In genomic region chr19:51064534-51065220, GRCh38 we compare ENCODE assay signal across 10 cellular contexts. TPM values are rescaled to one million over a fixed set of nuclear protein-coding genes. Genes with fewer than 3 reads are reported as not detected.
DNase-seq lines count a peak whose midpoint lies in the region; ATAC-seq and TF ChIP-seq lines count a peak whose summit lies in the region.
"Had no signal": no experiment of that assay in that cellular context is flagged by ENCODE, and none has a peak within 500 bp of the region (broad histone marks: within the 10 kb centered on the region; RNA-seq: fewer than 3 reads in every experiment).

TSS of gene KLK13 (minus strand) at chr19:51065092. CDS start at chr19:51065067, 25 bp downstream.

- no peak for TF ChIP-seq POLR2A in ovary (IDR thresholded peaks at IDR 0.05)

- peaks cover 14% of the 10 kb centered on the region for H3K27me3 Mint-ChIP-seq in Caco-2 (ENCODE audit: insufficient read depth, unreplicated experiment)
- H3K27me3 Mint-ChIP-seq in activated CD8-positive, alpha-beta memory T cell treated with anti-CD3 and anti-CD28 coated beads, Interleukin-2, amount 10 ng/mL, durations not matched to agents 7 days and 5 days, result peaks cover 35% of the 10 kb centered on the region

- POLR2A ChIA-PET in Caco-2 (lab: Charles Lee), result no interaction called here

- peaks cover 13% of the 10 kb centered on the region for H3K9me3 Mint-ChIP-seq in Caco-2 (ENCODE audit: unreplicated experiment)
- H3K9me3 Mint-ChIP-seq in activated CD8-positive, alpha-beta memory T cell treated with anti-CD3 and anti-CD28 coated beads, Interleukin-2, amount 10 ng/mL, durations not matched to agents 7 days and 5 days (ENCODE audit: low read depth), result no peaks in the 10 kb centered on the region

- peak within 1 kb of the TSS; percentile 54 for H3K4me3 Mint-ChIP-seq in Caco-2 (ENCODE audit: unreplicated experiment)
- H3K4me3 Mint-ChIP-seq in activated CD8-positive, alpha-beta memory T cell treated with anti-CD3 and anti-CD28 coated beads, Interleukin-2, amount 10 ng/mL, durations not matched to agents 7 days and 5 days, result no peak within 1 kb of the TSS

- no peak within 1 kb of the TSS for H3K27ac ChIP-seq in RWPE2 (ENCODE audit: poor library complexity, severe bottlenecking)
- H3K27ac ChIP-seq in ovary, result no peak within 1 kb of the TSS

- no TSS peak for BruUV-seq in Caco-2 (replicated peaks; lab: Mats Ljungman, UMichigan)

- 13 to 15% (median 13%) methylated on average over 34 to 38 of the region's 38 CpGs for WGBS in ovary, 3 donors

- 0 out of 2 replicates have a peak within 1 kb of the TSS, but pooled peaks have one; percentile 1 for H3K4me3 ChIP-seq in Caco-2 (ENCODE audit: low read depth, low read length)
- no peak within 1 kb of the TSS for H3K4me3 ChIP-seq in RWPE2 (ENCODE audit: severe bottlenecking)
- H3K4me3 ChIP-seq in ovary, result no peak within 1 kb of the TSS

- ATAC-seq in RWPE2 (ENCODE audit: low read depth) (peak; percentile 54; the same call in 1 of the 3 replicates), left ventricle myocardium superior (peak; percentile 85), GM21423 (IDR thresholded peaks at IDR 0.05; ENCODE audit: unreplicated experiment) (no peak)
- no peak for ATAC-seq in activated CD8-positive, alpha-beta memory T cell treated with anti-CD3 and anti-CD28 coated beads, Interleukin-2, amount 10 ng/mL, durations not matched to agents 7 days and 5 days

- intact Hi-C loops in Caco-2 (cut with micrococcal nuclease; ENCODE audit: unreplicated experiment) (no loop called here), left ventricle myocardium superior (cut with micrococcal nuclease) (no loop called here), ovary (cut with DNase I) (no loop called here)

- DNase-seq in Caco-2, result no peak
- no peak for DNase-seq in RWPE2 (ENCODE audit: low spot score)
- DNase-seq in left ventricle myocardium superior, result peak; percentile 62
- DNase-seq in ovary, result peak in 4 of 5 donors; percentile 15 to 66 (median 43)
- DNase-seq in GM20000 (ENCODE audit: low spot score), result no peak
- no peak for DNase-seq in activated T-cell treated with anti-CD3 and anti-CD28 coated beads, Interleukin-2, amount 50 U/mL, for 48 hours
- no peak for DNase-seq in activated CD8-positive, alpha-beta memory T cell treated with anti-CD3 and anti-CD28 coated beads, Interleukin-2, amount 10 ng/mL, durations not matched to agents 7 days and 5 days
- DNase-seq: GF-D8 had no signal

- H3K36me3 ChIP-seq in Caco-2 (ENCODE audit: control insufficient read depth, insufficient read depth, low read length) (no peaks in the 10 kb centered on the region), RWPE2 (ENCODE audit: low read depth) (no peaks in the 10 kb centered on the region), ovary (no peaks in the 10 kb centered on the region)

- H3K4me1 Mint-ChIP-seq in Caco-2 (ENCODE audit: low read depth, unreplicated experiment), result no peaks in the 10 kb centered on the region
- peaks cover 1% of the 10 kb centered on the region for H3K4me1 Mint-ChIP-seq in activated CD8-positive, alpha-beta memory T cell treated with anti-CD3 and anti-CD28 coated beads, Interleukin-2, amount 10 ng/mL, durations not matched to agents 7 days and 5 days

- TF ChIP-seq EP300 in ovary (IDR thresholded peaks at IDR 0.05), result no peak

- no peaks in the 10 kb centered on the region for H3K9me3 ChIP-seq in Caco-2
- H3K9me3 ChIP-seq in RWPE2 (ENCODE audit: severe bottlenecking), result no peaks in the 10 kb centered on the region
- H3K9me3 ChIP-seq in ovary, result no peaks in the 10 kb centered on the region

- H3K4me1 ChIP-seq in Caco-2, result no peaks in the 10 kb centered on the region
- no peaks in the 10 kb centered on the region for H3K4me1 ChIP-seq in RWPE2 (ENCODE audit: insufficient read depth, poor library complexity, severe bottlenecking)
- peaks cover 3% of the 10 kb centered on the region for H3K4me1 ChIP-seq in ovary (ENCODE audit: insufficient read depth)

- no peaks in the 10 kb centered on the region for H3K27me3 ChIP-seq in Caco-2 (replicated peaks; ENCODE audit: control insufficient read depth, insufficient read depth, low read length)
- no peaks in the 10 kb centered on the region for H3K27me3 ChIP-seq in RWPE2 (ENCODE audit: insufficient read depth, poor library complexity, severe bottlenecking)
- H3K27me3 ChIP-seq in ovary, result no peaks in the 10 kb centered on the region

- TF ChIP-seq CTCF in Caco-2 (IDR thresholded peaks at IDR 0.05; ENCODE audit: insufficient read depth in 1 of 2, low read depth in 1 of 2, low read length in 1 of 2, severe bottlenecking in 1 of 2, unreplicated experiment in 1 of 2), result no peak
- no peak for TF ChIP-seq CTCF in RWPE2 (IDR thresholded peaks at IDR 0.05; ENCODE audit: poor library complexity, severe bottlenecking)
- TF ChIP-seq CTCF in ovary (IDR thresholded peaks at IDR 0.05), result no peak
- no peak for TF ChIP-seq CTCF in GM20000 (IDR thresholded peaks at IDR 0.05; ENCODE audit: extremely low read depth, missing control alignments)

- no peak within 1 kb of the TSS for H3K27ac Mint-ChIP-seq in Caco-2 (ENCODE audit: unreplicated experiment)
- no peak within 1 kb of the TSS for H3K27ac Mint-ChIP-seq in activated CD8-positive, alpha-beta memory T cell treated with anti-CD3 and anti-CD28 coated beads, Interleukin-2, amount 10 ng/mL, durations not matched to agents 7 days and 5 days

- no peaks in the 10 kb centered on the region for H3K36me3 Mint-ChIP-seq in Caco-2 (ENCODE audit: insufficient read depth, unreplicated experiment)
- no peaks in the 10 kb centered on the region for H3K36me3 Mint-ChIP-seq in activated CD8-positive, alpha-beta memory T cell treated with anti-CD3 and anti-CD28 coated beads, Interleukin-2, amount 10 ng/mL, durations not matched to agents 7 days and 5 days

- CTCF ChIA-PET in Caco-2 (lab: Charles Lee), result interaction anchor here (1.1 kb wide), 1 partner anchor 44 kb away, joined by 4 read pairs; no protein-coding TSS in a partner anchor
- CTCF ChIA-PET in activated CD8-positive, alpha-beta memory T cell treated with anti-CD3 and anti-CD28 coated beads, Interleukin-2, amount 10 ng/mL, durations not matched to agents 7 days and 5 days (lab: Charles Lee), result no interaction called here

RNA-seq across cellular contexts. Expression of gene KLK13, which starts in this region (rescaled TPM):
- total RNA-seq in Caco-2 (2022), result not detected in 2 replicates
- total RNA-seq in left ventricle myocardium superior, result not detected
- under 1 TPM in 3 of 7 donors, not detected in 4; 0.50 to 0.77 (median 0.69) TPM for total RNA-seq in ovary
- 1 to 10 TPM in 1 of 2 donors, under 1 TPM in 1; 0.33 to 1.2 TPM for polyA plus RNA-seq in ovary
- not detected for total RNA-seq in activated CD8-positive, alpha-beta memory T cell treated with anti-CD3 and anti-CD28 coated beads, Interleukin-2, amount 10 ng/mL, durations not matched to agents 7 days and 5 days
- total RNA-seq: fibroblast of villous mesenchyme had no signal

Comparison
In these comparisons a context has a peak if more than half of its experiments do, and no peak if none do; other contexts are left out.
1. Peak in DNase-seq and ATAC-seq in left ventricle myocardium superior; RNA of the gene not detected or under 1 TPM.
2. DNase-seq: peak in ovary (4 of 5); none in Caco-2 (0 of 2), RWPE2 (single experiment), GM20000 (single experiment), activated T-cell treated with anti-CD3 and anti-CD28 coated beads, Interleukin-2, amount 50 U/mL, for 48 hours (0 of 2) and activated CD8-positive, alpha-beta memory T cell treated with anti-CD3 and anti-CD28 coated beads, Interleukin-2, amount 10 ng/mL, durations not matched to agents 7 days and 5 days (single experiment).